8 cellular contexts compared by ENCODE assay signal in genomic region chr11:124953753-124954624, GRCh38. TPM values are rescaled to one million over a fixed set of nuclear protein-coding genes. Genes with fewer than 3 reads are reported as not detected.
DNase-seq lines count a peak whose midpoint lies in the region; ATAC-seq and TF ChIP-seq lines count a peak whose summit lies in the region.

TSS of gene CCDC15 (plus strand) at chr11:124954202. CDS start at chr11:124954733, 531 bp downstream.

- H3K27me3 ChIP-seq in GM06990 (replicated peaks; ENCODE audit: control insufficient read depth, insufficient read depth, low read length) (no peaks in the 10 kb centered on the region), thyroid gland (no peaks in the 10 kb centered on the region)

- H3K9ac ChIP-seq in SK-N-MC (ENCODE audit: insufficient read length): peak within 1 kb of the TSS; percentile 93

- H3K36me3 ChIP-seq in GM06990 (ENCODE audit: control insufficient read depth, insufficient read depth, low read length) (no peaks in the 10 kb centered on the region), SK-N-MC (ENCODE audit: insufficient read depth, low read length) (no peaks in the 10 kb centered on the region), thyroid gland (no peaks in the 10 kb centered on the region)

- no peak within 1 kb of the TSS for H3K4me3 Mint-ChIP-seq in activated naive CD8-positive, alpha-beta T cell
- H3K4me3 Mint-ChIP-seq in osteocyte (ENCODE audit: unreplicated experiment): no peak within 1 kb of the TSS

- H3K4me1 ChIP-seq in thyroid gland: peaks cover 9 to 12% of the 10 kb centered on the region in 2 donors

- 1% methylated on average over 36 to 52 of the region's 54 CpGs for WGBS in thyroid gland, 2 donors

- no peaks in the 10 kb centered on the region for H3K27me3 Mint-ChIP-seq in activated naive CD8-positive, alpha-beta T cell
- H3K27me3 Mint-ChIP-seq in osteocyte (ENCODE audit: unreplicated experiment): no peaks in the 10 kb centered on the region

- H3K4me3 ChIP-seq in GM06990 (replicated peaks; ENCODE audit: low read depth, low read length) (peak within 1 kb of the TSS; percentile 76), SK-N-MC (peak within 1 kb of the TSS; percentile 76), thyroid gland (replicated peaks in 1 of 3) (peak within 1 kb of the TSS; percentile 13 to 62 (median 48))

- DNase-seq in GM06990 (ENCODE audit: extremely low read depth, insufficient read length) (peak; percentile 94), NCI-H1048 (lab: John Stamatoyannopoulos, UW) (peak; percentile 97), SK-N-MC (ENCODE audit: low read depth, low spot score) (peak; percentile 84), head of caudate nucleus (peak; percentile 96 to 100 (median 99)), osteocyte (ENCODE audit: extremely low spot score, unreplicated experiment) (peak; percentile 98), thyroid gland (peak; percentile 96 to 97)

- H3K9me3 ChIP-seq in SK-N-MC (ENCODE audit: low read depth, low read length) (no peaks in the 10 kb centered on the region), thyroid gland (no peaks in the 10 kb centered on the region)

- peak in 1 of 2 donors; percentile 83 for TF ChIP-seq POLR2A in thyroid gland (IDR thresholded peaks at IDR 0.05)

- no peaks in the 10 kb centered on the region for H3K9me3 Mint-ChIP-seq in activated naive CD8-positive, alpha-beta T cell (ENCODE audit: low read depth)
- no peaks in the 10 kb centered on the region for H3K9me3 Mint-ChIP-seq in osteocyte (ENCODE audit: unreplicated experiment)

- peak; percentile 100 for ATAC-seq in HG02571 (IDR thresholded peaks at IDR 0.05; ENCODE audit: unreplicated experiment)

- H3K27ac Mint-ChIP-seq in activated naive CD8-positive, alpha-beta T cell: peak within 1 kb of the TSS; percentile 9
- H3K27ac Mint-ChIP-seq in osteocyte (ENCODE audit: unreplicated experiment): no peak within 1 kb of the TSS

- no peaks in the 10 kb centered on the region for H3K4me1 Mint-ChIP-seq in activated naive CD8-positive, alpha-beta T cell (ENCODE audit: low read depth)
- no peaks in the 10 kb centered on the region for H3K4me1 Mint-ChIP-seq in osteocyte (ENCODE audit: unreplicated experiment)

- TF ChIP-seq CTCF in GM06990 (IDR thresholded peaks at IDR 0.05; ENCODE audit: insufficient read depth, low read length, poor library complexity, severe bottlenecking): no peak
- no peak for TF ChIP-seq CTCF in osteocyte (IDR thresholded peaks at IDR 0.05)
- no peak for TF ChIP-seq CTCF in thyroid gland (IDR thresholded peaks at IDR 0.05)

- H3K36me3 Mint-ChIP-seq in activated naive CD8-positive, alpha-beta T cell: no peaks in the 10 kb centered on the region
- no peaks in the 10 kb centered on the region for H3K36me3 Mint-ChIP-seq in osteocyte (ENCODE audit: unreplicated experiment)

- intact Hi-C loops in head of caudate nucleus (cut with DNase I): loop anchor here (5.0 to 10.0 kb wide), 2 partner anchors 158 to 191 kb away; partner anchors contain the start of gene TMEM218
- intact Hi-C loops in thyroid gland (cut with DNase I): loop anchor here (10.0 kb wide), 1 partner anchor 191 kb away; no protein-coding TSS in a partner anchor

- H3K27ac ChIP-seq in SK-N-MC: no peak within 1 kb of the TSS
- H3K27ac ChIP-seq in thyroid gland: peak within 1 kb of the TSS; percentile 6 to 76 (median 64)

RNA-seq across cellular contexts. Expression of gene CCDC15, which starts in this region (rescaled TPM):
- total RNA-seq in osteocyte (1.3 and 1.8 TPM in 2 replicates), thyroid gland (1 to 10 TPM in 2 of 4 donors, under 1 TPM in 2; 0.33 to 2.8 (median 1.1) TPM)
